ENCODE assay signal across 17 cellular contexts in the genomic region with DNA sequence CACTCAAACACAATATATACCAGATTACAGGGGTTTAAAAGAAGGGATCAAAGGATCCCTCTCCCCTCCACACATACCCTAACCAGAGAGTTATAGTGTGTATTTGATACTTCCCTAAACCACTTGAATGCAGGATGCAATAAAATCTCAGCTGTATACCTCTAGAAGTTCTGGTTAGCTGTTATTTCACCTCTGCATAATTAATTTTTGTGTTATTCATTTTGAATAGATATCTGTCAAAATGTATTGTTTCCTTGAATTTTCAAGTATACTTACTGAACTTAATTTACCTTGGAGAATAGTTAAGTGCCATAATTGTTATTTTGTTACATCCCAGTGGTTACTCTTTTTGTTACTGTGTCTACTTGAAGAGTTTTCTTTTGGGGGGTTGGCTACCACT. TPM values are rescaled to one million over a fixed set of nuclear protein-coding genes. Genes with fewer than 3 reads are reported as not detected.
A peak's percentile ranks its signal among the peaks of the same experiment; 100 is the strongest.
DNase-seq lines count a peak whose midpoint lies in the region; ATAC-seq and TF ChIP-seq lines count a peak whose summit lies in the region.
"Had no signal": no experiment of that assay in that cellular context is flagged by ENCODE, and none has a peak within 500 bp of the region (broad histone marks: within the 10 kb centered on the region; RNA-seq: fewer than 3 reads in every experiment).

No MANE protein-coding gene starts in this region.

- H3K9me3 ChIP-seq in CD4-positive, alpha-beta memory T cell (ENCODE audit: control insufficient read depth in 1 of 2, low read length in 2 of 2) = no peaks in the 10 kb centered on the region
- no peaks in the 10 kb centered on the region for H3K9me3 ChIP-seq in CD8-positive, alpha-beta T cell (ENCODE audit: low read length)

- H3K27me3 Mint-ChIP-seq in activated T-cell treated with anti-CD3 and anti-CD28 coated beads, Interleukin-2, amount 50 U/mL, for 24 hours = no peaks in the 10 kb centered on the region
- H3K27me3 Mint-ChIP-seq in CD4-positive, alpha-beta memory T cell = no peaks in the 10 kb centered on the region
- H3K27me3 Mint-ChIP-seq in CD8-positive, alpha-beta T cell (ENCODE audit: low read depth) = no peaks in the 10 kb centered on the region
- H3K27me3 Mint-ChIP-seq in central memory CD8-positive, alpha-beta T cell = no peaks in the 10 kb centered on the region
- H3K27me3 Mint-ChIP-seq in chondrocyte (ENCODE audit: low read depth) = no peaks in the 10 kb centered on the region
- H3K27me3 Mint-ChIP-seq: CD8-positive, alpha-beta memory T cell had no signal

- H3K4me3 ChIP-seq in CD4-positive, alpha-beta memory T cell (ENCODE audit: low read length in 2 of 2) = no peak overlapping the region
- H3K4me3 ChIP-seq in CD8-positive, alpha-beta T cell (ENCODE audit: low read depth, low read length) = no peak overlapping the region
- H3K4me3 ChIP-seq: GM12878, GM23248 had no signal

- no peak for ATAC-seq in CD8-positive, alpha-beta T cell
- no peak for ATAC-seq in central memory CD8-positive, alpha-beta T cell (replicated peaks; ENCODE audit: extremely low read depth, poor library complexity, severe bottlenecking)
- ATAC-seq in HG02571 (IDR thresholded peaks at IDR 0.05; ENCODE audit: unreplicated experiment) = no peak
- ATAC-seq: GM12878 had no signal

- H3K27ac Mint-ChIP-seq in activated T-cell treated with anti-CD3 and anti-CD28 coated beads, Interleukin-2, amount 50 U/mL, for 24 hours = peak overlapping the region; percentile 64
- H3K27ac Mint-ChIP-seq in CD4-positive, alpha-beta memory T cell = peak overlapping the region in 5 of 7 donors; percentile 8 to 55 (median 47)
- peak overlapping the region; percentile 58 for H3K27ac Mint-ChIP-seq in CD8-positive, alpha-beta T cell
- peak overlapping the region; percentile 13 for H3K27ac Mint-ChIP-seq in central memory CD8-positive, alpha-beta T cell (ENCODE audit: low read depth)
- H3K27ac Mint-ChIP-seq in chondrocyte (ENCODE audit: unreplicated experiment) = no peak overlapping the region

- peaks cover 95% of the 10 kb centered on the region for H3K36me3 Mint-ChIP-seq in activated T-cell treated with anti-CD3 and anti-CD28 coated beads, Interleukin-2, amount 50 U/mL, for 24 hours (ENCODE audit: low read depth)
- peaks cover 47 to 82% of the 10 kb centered on the region in 2 donors for H3K36me3 Mint-ChIP-seq in CD4-positive, alpha-beta memory T cell
- H3K36me3 Mint-ChIP-seq in CD8-positive, alpha-beta T cell = peaks cover 85% of the 10 kb centered on the region
- H3K36me3 Mint-ChIP-seq in central memory CD8-positive, alpha-beta T cell (ENCODE audit: insufficient read depth) = peaks cover 61% of the 10 kb centered on the region
- H3K36me3 Mint-ChIP-seq in chondrocyte (ENCODE audit: low read depth) = peaks cover 42% of the 10 kb centered on the region

- H3K4me3 Mint-ChIP-seq in activated T-cell treated with anti-CD3 and anti-CD28 coated beads, Interleukin-2, amount 50 U/mL, for 24 hours = no peak overlapping the region
- H3K4me3 Mint-ChIP-seq in CD4-positive, alpha-beta memory T cell = no peak overlapping the region
- no peak overlapping the region for H3K4me3 Mint-ChIP-seq in CD8-positive, alpha-beta T cell
- H3K4me3 Mint-ChIP-seq in central memory CD8-positive, alpha-beta T cell = no peak overlapping the region
- H3K4me3 Mint-ChIP-seq in chondrocyte (ENCODE audit: unreplicated experiment) = no peak overlapping the region
- H3K4me3 Mint-ChIP-seq: CD8-positive, alpha-beta memory T cell had no signal

- H3K9me3 Mint-ChIP-seq in activated T-cell treated with anti-CD3 and anti-CD28 coated beads, Interleukin-2, amount 50 U/mL, for 24 hours = no peaks in the 10 kb centered on the region
- peaks cover 0 to 2% (median 0%) of the 10 kb centered on the region in 8 donors for H3K9me3 Mint-ChIP-seq in CD4-positive, alpha-beta memory T cell
- no peaks in the 10 kb centered on the region for H3K9me3 Mint-ChIP-seq in CD8-positive, alpha-beta T cell
- no peaks in the 10 kb centered on the region for H3K9me3 Mint-ChIP-seq in central memory CD8-positive, alpha-beta T cell
- peaks cover 3% of the 10 kb centered on the region for H3K9me3 Mint-ChIP-seq in chondrocyte (ENCODE audit: low read depth)
- H3K9me3 Mint-ChIP-seq: CD8-positive, alpha-beta memory T cell had no signal

- CTCF ChIA-PET in CD4-positive, alpha-beta memory T cell (lab: Charles Lee; ENCODE audit: partially characterized antibody) = interaction anchor here (1.0 kb wide), 1 partner anchor 12 kb away, joined by 3 read pairs; no protein-coding TSS in a partner anchor
- CTCF ChIA-PET in CD8-positive, alpha-beta T cell (lab: Charles Lee) = no interaction called here

- no peak for DNase-seq in activated T-cell treated with anti-CD3 and anti-CD28 coated beads, Interleukin-2, amount 50 U/mL, for 24 hours
- no peak for DNase-seq in activated T-cell treated with anti-CD3 and anti-CD28 coated beads, Interleukin-2, amount 50 U/mL, for 1 hour
- no peak for DNase-seq in CD4-positive, alpha-beta memory T cell
- DNase-seq in CD8-positive, alpha-beta T cell = no peak
- DNase-seq in central memory CD8-positive, alpha-beta T cell (ENCODE audit: low spot score in 2 of 2) = no peak
- no peak for DNase-seq in chondrocyte (ENCODE audit: low spot score)
- DNase-seq: C1 segment of cervical spinal cord; CD8-positive, alpha-beta memory T cell; DMS 273 treated with DMSO at 0.1 percent for 48 hours; DMS79; EL; GDM1; GM23248; H7; HCEC 1CT had no signal

- peaks cover 39% of the 10 kb centered on the region for H3K36me3 ChIP-seq in CD4-positive, alpha-beta memory T cell (ENCODE audit: insufficient read depth, low read length)
- H3K36me3 ChIP-seq in CD8-positive, alpha-beta T cell (ENCODE audit: insufficient read depth, low read length) = peaks cover 56% of the 10 kb centered on the region

- intact Hi-C loops in CD4-positive, alpha-beta memory T cell (cut with micrococcal nuclease) = no loop called here
- intact Hi-C loops in CD8-positive, alpha-beta T cell (cut with DNase I, micrococcal nuclease) = no loop called here

- H3K27ac ChIP-seq in CD4-positive, alpha-beta memory T cell (ENCODE audit: low read depth, low read length) = no peak overlapping the region
- H3K27ac ChIP-seq in CD8-positive, alpha-beta T cell (ENCODE audit: low read depth, low read length) = no peak overlapping the region
- H3K27ac ChIP-seq: GM23248 had no signal

- POLR2A ChIA-PET in CD4-positive, alpha-beta memory T cell (lab: Charles Lee; ENCODE audit: partially characterized antibody) = no interaction called here
- POLR2A ChIA-PET in CD8-positive, alpha-beta T cell (lab: Charles Lee) = no interaction called here

- H3K4me1 Mint-ChIP-seq in activated T-cell treated with anti-CD3 and anti-CD28 coated beads, Interleukin-2, amount 50 U/mL, for 24 hours (ENCODE audit: low read depth) = no peaks in the 10 kb centered on the region
- peaks cover 0 to 2% (median under 1%) of the 10 kb centered on the region in 4 donors for H3K4me1 Mint-ChIP-seq in CD4-positive, alpha-beta memory T cell
- H3K4me1 Mint-ChIP-seq in CD8-positive, alpha-beta T cell (ENCODE audit: low read depth) = no peaks in the 10 kb centered on the region
- no peaks in the 10 kb centered on the region for H3K4me1 Mint-ChIP-seq in central memory CD8-positive, alpha-beta T cell
- peaks cover 6% of the 10 kb centered on the region for H3K4me1 Mint-ChIP-seq in chondrocyte (ENCODE audit: low read depth)
- H3K4me1 Mint-ChIP-seq: CD8-positive, alpha-beta memory T cell had no signal

- no peaks in the 10 kb centered on the region for H3K27me3 ChIP-seq in CD4-positive, alpha-beta memory T cell (ENCODE audit: insufficient read depth, low read length)
- no peaks in the 10 kb centered on the region for H3K27me3 ChIP-seq in CD8-positive, alpha-beta T cell (ENCODE audit: insufficient read depth, low read length)

- TF ChIP-seq CTCF in CD8-positive, alpha-beta T cell (IDR thresholded peaks at IDR 0.05) = no peak
- no peak for TF ChIP-seq CTCF in chondrocyte (IDR thresholded peaks at IDR 0.05)

- H3K4me1 ChIP-seq in CD4-positive, alpha-beta memory T cell (ENCODE audit: insufficient read depth, low read length) = no peaks in the 10 kb centered on the region
- H3K4me1 ChIP-seq in CD8-positive, alpha-beta T cell (ENCODE audit: insufficient read depth, low read length) = no peaks in the 10 kb centered on the region

RNA-seq across cellular contexts. Expression of gene DDX1, which starts 34.5 kb away (rescaled TPM):
- total RNA-seq in CD4-positive, alpha-beta memory T cell = 10 to 100 TPM; 58.3 to 61.7 TPM
- 10 to 100 TPM; 53.3 to 55.9 TPM for polyA plus RNA-seq in CD4-positive, alpha-beta memory T cell
- 10 to 100 TPM; 49.7 to 58.0 TPM for total RNA-seq in CD8-positive, alpha-beta T cell
- 82.2 to 103 TPM (median 89.9 TPM) in 3 replicates for total RNA-seq in chondrocyte
